Comparison of ENCODE assay signal across 8 cellular contexts in the genomic region with DNA sequence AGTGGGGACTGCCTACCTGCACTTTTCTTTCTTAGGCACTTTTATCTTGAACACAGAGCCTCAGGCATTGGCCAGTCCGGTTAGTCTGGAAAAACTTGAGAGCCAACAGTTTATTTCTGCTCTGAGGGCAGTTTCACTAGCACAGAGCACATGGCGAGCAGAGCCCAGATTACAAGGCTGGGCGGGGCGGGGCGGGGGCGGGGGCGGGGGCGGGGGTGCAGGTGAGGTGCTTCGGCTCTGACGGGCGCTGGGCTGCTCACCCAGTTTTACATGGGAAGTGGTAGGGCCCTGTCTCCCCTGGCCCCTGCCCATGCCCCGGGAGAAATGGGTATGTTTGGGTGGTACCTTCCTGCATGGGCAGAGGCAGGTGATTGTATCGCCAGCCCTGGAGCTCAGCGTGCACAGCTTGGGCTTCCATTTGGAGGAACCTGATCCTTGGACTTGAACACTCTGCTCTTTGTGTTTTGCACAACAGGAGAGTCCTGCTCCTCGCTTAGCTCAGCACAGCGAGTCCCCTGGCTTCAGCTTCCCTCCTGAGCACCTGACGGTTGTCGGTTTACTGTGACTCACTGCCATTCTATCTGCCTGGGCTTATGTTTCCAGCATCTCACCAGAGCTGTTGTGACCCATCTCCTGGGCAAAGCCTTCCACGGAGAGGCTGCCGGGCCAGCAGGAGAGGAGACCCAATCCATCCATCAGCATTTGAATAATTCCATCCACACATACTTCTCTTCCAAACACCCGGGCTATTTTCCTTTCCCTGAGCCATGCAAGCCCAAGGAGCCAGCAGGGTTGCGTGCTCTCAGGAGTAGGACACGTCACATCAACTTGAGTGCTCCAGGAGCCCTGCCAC.
A peak's percentile ranks its signal among the peaks of the same experiment; 100 is the strongest.
DNase-seq lines count a peak whose midpoint lies in the region; ATAC-seq, FAIRE-seq and TF ChIP-seq lines count a peak whose summit lies in the region.

No MANE protein-coding gene starts in this region.

- H3K9ac ChIP-seq in colonic mucosa (ENCODE audit: low read depth in 2 of 2, low read length in 2 of 2) (peak overlapping the region; percentile 82 to 92), muscle layer of colon (ENCODE audit: low read length) (no peak overlapping the region)

- H3K27me3 ChIP-seq in colonic mucosa (no peaks in the 10 kb centered on the region), muscle layer of colon (ENCODE audit: control insufficient read depth in 1 of 2, insufficient read depth in 2 of 2, low read length in 2 of 2) (no peaks in the 10 kb centered on the region)

- DNase-seq in AG20443 (ENCODE audit: low spot score) (peak; percentile 83), GM19239 (ENCODE audit: insufficient read length, low spot score) (no peak), LNCaP clone FGC (ENCODE audit: low read depth) (peak; percentile 78), colonic mucosa (peak; percentile 82), superior temporal gyrus (ENCODE audit: extremely low spot score) (no peak)
- DNase-seq in activated CD4-positive, alpha-beta T cell treated with anti-CD3 and anti-CD28 coated beads for 1 hour, result peak; percentile 53
- peak; percentile 70 for DNase-seq in stimulated activated naive CD8-positive, alpha-beta T cell treated with anti-CD3 and anti-CD28 coated beads, Interleukin-15, Interleukin-2, amounts not matched to agents 100 U/mL and 50 U/mL, for 24 hours

- H3K4me3 ChIP-seq in LNCaP clone FGC (ENCODE audit: low read depth, low read length) (no peak overlapping the region), colonic mucosa (no peak overlapping the region), muscle layer of colon (ENCODE audit: low read depth in 1 of 2, low read length in 2 of 2) (no peak overlapping the region)

- H3K27ac ChIP-seq in colonic mucosa, result peak overlapping the region; percentile 93
- peak overlapping the region; percentile 76 for H3K27ac ChIP-seq in muscle layer of colon (ENCODE audit: low read depth, low read length)

- FAIRE-seq in GM19239 (lab: Jason Lieb, UNC), result peak; percentile 23

- TF ChIP-seq CTCF in LNCaP clone FGC (IDR thresholded peaks at IDR 0.05; ENCODE audit: control insufficient read depth, extremely low read depth, insufficient read depth) (no peak), colonic mucosa (IDR thresholded peaks at IDR 0.05) (no peak)

- intact Hi-C loops in colonic mucosa (cut with DNase I), result loop anchor here (2.0 kb wide), 1 partner anchor 109 kb away; the partner anchor contains the start of gene ARF6

- H3K36me3 ChIP-seq in colonic mucosa (no peaks in the 10 kb centered on the region), muscle layer of colon (ENCODE audit: insufficient read depth, low read length) (no peaks in the 10 kb centered on the region)

- H3K4me1 ChIP-seq in colonic mucosa, result peaks cover 32% of the 10 kb centered on the region
- peaks cover 36% of the 10 kb centered on the region for H3K4me1 ChIP-seq in muscle layer of colon (ENCODE audit: insufficient read depth, low read length)

- ATAC-seq in stimulated activated naive CD8-positive, alpha-beta T cell treated with anti-CD3 and anti-CD28 coated beads, Interleukin-15, Interleukin-2, amounts not matched to agents 100 U/mL and 50 U/mL, for 24 hours, result peak; percentile 51

- H3K9me3 ChIP-seq in colonic mucosa, result no peaks in the 10 kb centered on the region
- no peaks in the 10 kb centered on the region for H3K9me3 ChIP-seq in muscle layer of colon (ENCODE audit: low read length)

Comparison
In these comparisons a context has a peak if more than half of its experiments do, and no peak if none do; other contexts are left out.
1. DNase-seq: peak in AG20443 (single experiment), LNCaP clone FGC (single experiment), activated CD4-positive, alpha-beta T cell treated with anti-CD3 and anti-CD28 coated beads for 1 hour (single experiment), colonic mucosa (single experiment) and stimulated activated naive CD8-positive, alpha-beta T cell treated with anti-CD3 and anti-CD28 coated beads, Interleukin-15, Interleukin-2, amounts not matched to agents 100 U/mL and 50 U/mL, for 24 hours (single experiment); none in GM19239 (single experiment) and superior temporal gyrus (single experiment).